3 cellular contexts compared by ENCODE assay signal in the genomic region with DNA sequence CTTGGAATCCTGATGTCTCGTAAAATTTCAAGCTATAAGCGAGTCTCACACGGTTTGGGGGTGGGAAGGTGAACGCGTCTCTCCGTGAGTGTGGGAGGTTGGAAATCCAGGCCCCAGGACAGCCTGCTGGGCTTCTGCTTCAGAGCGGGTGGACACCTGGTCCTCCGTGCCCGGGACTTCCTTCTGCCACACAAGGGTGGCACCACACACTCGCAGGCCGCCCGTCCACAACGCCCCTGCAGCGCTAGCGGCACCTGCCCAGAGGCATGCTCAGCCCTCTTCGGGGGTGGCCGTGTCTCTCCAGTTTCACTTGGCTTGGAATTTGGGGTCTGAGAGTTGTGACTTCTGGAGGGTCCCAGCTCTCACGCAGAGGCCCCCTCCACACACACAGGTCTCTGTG.
"Had no signal": no experiment of that assay in that cellular context is flagged by ENCODE, and none has a peak within 500 bp of the region (broad histone marks: within the 10 kb centered on the region; RNA-seq: fewer than 3 reads in every experiment).

No MANE protein-coding gene starts in this region.

- ATAC-seq: GM12878 had no signal

- DNase-seq: GDM1, GF-D8 had no signal

- H3K4me3 ChIP-seq: GM12878 had no signal
